In the genomic region with DNA sequence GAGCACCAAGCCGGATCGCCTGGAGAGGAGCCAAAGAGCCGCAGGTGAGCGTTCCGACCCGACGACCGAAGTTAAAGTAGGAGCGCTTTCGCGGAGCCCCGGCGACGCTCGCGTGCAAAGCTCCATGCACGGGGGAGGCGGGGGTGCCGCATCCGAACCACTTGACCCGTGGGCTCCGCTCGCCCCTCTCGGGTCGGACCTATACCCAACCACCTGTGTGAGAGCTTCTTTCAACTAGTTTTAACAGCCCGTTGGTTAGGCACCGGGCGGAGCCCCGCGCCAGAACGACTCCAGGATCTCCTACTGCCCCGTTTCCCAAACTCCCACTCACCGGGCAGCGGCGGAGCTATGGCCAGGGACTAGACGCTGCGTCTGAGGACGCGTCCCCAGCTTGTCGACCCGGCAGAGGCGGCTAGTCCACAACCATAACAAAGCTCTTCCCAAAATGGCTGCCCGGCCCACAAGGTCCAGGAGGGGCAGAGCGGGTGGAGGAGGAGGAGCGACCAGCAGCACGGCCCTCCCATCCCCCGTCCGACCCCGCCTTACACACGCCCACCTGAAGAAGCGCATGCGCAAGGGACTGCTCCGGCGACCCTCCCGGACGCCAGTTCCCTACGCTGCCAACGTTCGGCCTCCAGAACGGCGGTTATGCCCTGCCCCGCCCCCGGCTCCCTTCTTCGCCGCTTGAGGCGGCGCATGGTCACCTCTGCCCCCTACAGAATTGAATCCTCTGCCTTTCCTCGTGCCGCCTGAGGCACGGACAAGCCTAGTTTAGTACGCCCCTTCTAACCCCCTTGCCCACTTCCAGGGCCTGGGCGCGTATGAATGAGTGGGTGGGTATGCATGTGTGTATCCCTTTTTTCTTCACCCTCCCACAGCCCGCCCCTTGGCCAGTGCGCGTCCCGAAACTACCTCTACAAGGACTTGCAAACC, we compare ENCODE assay signal across 1 cellular context.
TF ChIP-seq lines count a peak whose summit lies in the region.

Gene GPBP1L1 (minus strand): TSS at position 453 of the 933 bp plus-strand sequence. CDS start 27,446 bp downstream, outside the sequence.

TF ChIP-seq in K562, 482 proteins besides CTCF, POLR2A, EP300 and RAD21 (continued from another document and continues in another):
- TF ChIP-seq, protein P1, sequence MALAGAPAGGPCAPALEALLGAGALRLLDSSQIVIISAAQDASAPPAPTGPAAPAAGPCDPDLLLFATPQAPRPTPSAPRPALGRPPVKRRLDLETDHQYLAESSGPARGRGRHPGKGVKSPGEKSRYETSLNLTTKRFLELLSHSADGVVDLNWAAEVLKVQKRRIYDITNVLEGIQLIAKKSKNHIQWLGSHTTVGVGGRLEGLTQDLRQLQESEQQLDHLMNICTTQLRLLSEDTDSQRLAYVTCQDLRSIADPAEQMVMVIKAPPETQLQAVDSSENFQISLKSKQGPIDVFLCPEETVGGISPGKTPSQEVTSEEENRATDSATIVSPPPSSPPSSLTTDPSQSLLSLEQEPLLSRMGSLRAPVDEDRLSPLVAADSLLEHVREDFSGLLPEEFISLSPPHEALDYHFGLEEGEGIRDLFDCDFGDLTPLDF (CRISPR knock-in tag; IDR thresholded peaks at IDR 0.05) = peak; percentile 35; the same call in 1 of the 2 replicates
- TF ChIP-seq MIER1 (IDR thresholded peaks at IDR 0.05; ENCODE audit: low read depth) (no peak), DIDO1 (tag; IDR thresholded peaks at IDR 0.05; ENCODE audit: low read depth) (peak; percentile 73; the same call in 1 of the 2 replicates), SMAD3 (CRISPR knock-in tag; conservative IDR thresholded peaks at IDR 0.05) (0 out of 2 replicates have a peak, but pooled peaks have one; percentile 37), FOSL1 (tag; conservative IDR thresholded peaks at IDR 0.05) (no peak), KDM5B (IDR thresholded peaks at IDR 0.05; ENCODE audit: insufficient replicate concordance, low read depth, low read length) (no peak), ETV6 (IDR thresholded peaks at IDR 0.05; ENCODE audit: borderline replicate concordance in 1 of 2, low read depth in 2 of 2, low read length in 1 of 2) (0 out of 4 replicates have a peak, but pooled peaks of 1 of the 2 experiments have one; percentile 42), ETV6 (CRISPR knock-in tag; IDR thresholded peaks at IDR 0.05; ENCODE audit: borderline replicate concordance) (peak; percentile 55; the same call in 1 of the 2 replicates), HMGN3 (IDR thresholded peaks at IDR 0.05; ENCODE audit: borderline replicate concordance, extremely low read depth, insufficient read length, low read depth, low read length) (peak; percentile 83), NBN (IDR thresholded peaks at IDR 0.05; ENCODE audit: low read depth) (peak; percentile 63), ZBTB34 (CRISPR knock-in tag; IDR thresholded peaks at IDR 0.05) (0 out of 2 replicates have a peak, but pooled peaks have one; percentile 10), ZEB2 (IDR thresholded peaks at IDR 0.05) (peak; percentile 75; the same call in 1 of the 2 replicates), KAT8 (IDR thresholded peaks at IDR 0.05; ENCODE audit: low read depth) (peak; percentile 76; the same call in 1 of the 2 replicates), PCBP1 (IDR thresholded peaks at IDR 0.05; ENCODE audit: low read depth, low read length, poor library complexity, severe bottlenecking) (peak; percentile 79), ZSCAN29 (IDR thresholded peaks at IDR 0.05) (peak; percentile 60), RERE (CRISPR knock-in tag; IDR thresholded peaks at IDR 0.05; ENCODE audit: borderline replicate concordance) (no peak), SRSF3 (IDR thresholded peaks at IDR 0.05; ENCODE audit: insufficient read depth, low read length) (peak; percentile 68; the same call in 1 of the 2 replicates), SIX5 (IDR thresholded peaks at IDR 0.05; ENCODE audit: borderline replicate concordance in 1 of 2, insufficient read depth in 1 of 2, low read depth in 1 of 2, low read length in 2 of 2) (0 out of 4 replicates have a peak, but pooled peaks of 1 of the 2 experiments have one; percentile 17), ZNF764 (CRISPR knock-in tag; IDR thresholded peaks at IDR 0.05; ENCODE audit: low read depth) (peak; percentile 29; the same call in 1 of the 2 replicates), NFIC (IDR thresholded peaks at IDR 0.05) (peak; percentile 94), FOXP1 (CRISPR knock-in tag; IDR thresholded peaks at IDR 0.05) (0 out of 2 replicates have a peak, but pooled peaks have one; percentile 19), HBP1 (CRISPR knock-in tag; IDR thresholded peaks at IDR 0.05) (peak; percentile 75), CREM (IDR thresholded peaks at IDR 0.05; ENCODE audit: low read depth) (peak; percentile 54; the same call in 1 of the 2 replicates), NEUROD1 (IDR thresholded peaks at IDR 0.05; ENCODE audit: borderline replicate concordance, low read depth, low read length, partially characterized antibody) (peak; percentile 59), SLC30A9 (CRISPR knock-in tag; IDR thresholded peaks at IDR 0.05) (no peak), PHF8 (IDR thresholded peaks at IDR 0.05; ENCODE audit: borderline replicate concordance, low read length) (peak; percentile 90), SRF (CRISPR knock-in tag; IDR thresholded peaks at IDR 0.05) (peak; percentile 15 to 65; a peak in 2 of 4 replicates), CGGBP1 (CRISPR knock-in tag; IDR thresholded peaks at IDR 0.05) (peak; percentile 82)
- TF ChIP-seq, protein P2, sequence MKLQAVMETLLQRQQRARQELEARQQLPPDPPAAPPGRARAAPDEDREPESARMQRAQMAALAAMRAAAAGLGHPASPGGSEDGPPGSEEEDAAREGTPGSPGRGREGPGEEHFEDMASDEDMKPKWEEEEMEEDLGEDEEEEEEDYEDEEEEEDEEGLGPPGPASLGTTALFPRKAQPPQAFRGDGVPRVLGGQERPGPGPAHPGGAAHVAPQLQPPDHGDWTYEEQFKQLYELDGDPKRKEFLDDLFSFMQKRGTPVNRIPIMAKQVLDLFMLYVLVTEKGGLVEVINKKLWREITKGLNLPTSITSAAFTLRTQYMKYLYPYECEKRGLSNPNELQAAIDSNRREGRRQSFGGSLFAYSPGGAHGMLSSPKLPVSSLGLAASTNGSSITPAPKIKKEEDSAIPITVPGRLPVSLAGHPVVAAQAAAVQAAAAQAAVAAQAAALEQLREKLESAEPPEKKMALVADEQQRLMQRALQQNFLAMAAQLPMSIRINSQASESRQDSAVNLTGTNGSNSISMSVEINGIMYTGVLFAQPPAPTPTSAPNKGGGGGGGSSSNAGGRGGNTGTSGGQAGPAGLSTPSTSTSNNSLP (IDR thresholded peaks at IDR 0.05; ENCODE audit: borderline replicate concordance, low read depth, low read length) = no peak
- TF ChIP-seq, protein P3, sequence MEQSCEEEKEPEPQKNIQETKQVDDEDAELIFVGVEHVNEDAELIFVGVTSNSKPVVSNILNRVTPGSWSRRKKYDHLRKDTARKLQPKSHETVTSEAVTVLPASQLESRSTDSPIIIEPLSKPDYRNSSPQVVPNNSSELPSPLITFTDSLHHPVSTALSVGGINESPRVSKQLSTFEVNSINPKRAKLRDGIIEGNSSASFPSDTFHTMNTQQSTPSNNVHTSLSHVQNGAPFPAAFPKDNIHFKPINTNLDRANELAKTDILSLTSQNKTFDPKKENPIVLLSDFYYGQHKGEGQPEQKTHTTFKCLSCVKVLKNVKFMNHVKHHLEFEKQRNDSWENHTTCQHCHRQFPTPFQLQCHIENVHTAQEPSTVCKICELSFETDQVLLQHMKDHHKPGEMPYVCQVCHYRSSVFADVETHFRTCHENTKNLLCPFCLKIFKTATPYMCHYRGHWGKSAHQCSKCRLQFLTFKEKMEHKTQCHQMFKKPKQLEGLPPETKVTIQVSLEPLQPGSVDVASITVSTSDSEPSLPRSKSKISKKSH (CRISPR knock-in tag; IDR thresholded peaks at IDR 0.05) = no peak
- TF ChIP-seq, protein P4, sequence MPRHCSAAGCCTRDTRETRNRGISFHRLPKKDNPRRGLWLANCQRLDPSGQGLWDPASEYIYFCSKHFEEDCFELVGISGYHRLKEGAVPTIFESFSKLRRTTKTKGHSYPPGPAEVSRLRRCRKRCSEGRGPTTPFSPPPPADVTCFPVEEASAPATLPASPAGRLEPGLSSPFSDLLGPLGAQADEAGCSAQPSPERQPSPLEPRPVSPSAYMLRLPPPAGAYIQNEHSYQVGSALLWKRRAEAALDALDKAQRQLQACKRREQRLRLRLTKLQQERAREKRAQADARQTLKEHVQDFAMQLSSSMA (CRISPR knock-in tag; IDR thresholded peaks at IDR 0.05) = peak; percentile 86; the same call in 1 of the 2 replicates
- TF ChIP-seq, protein P5, sequence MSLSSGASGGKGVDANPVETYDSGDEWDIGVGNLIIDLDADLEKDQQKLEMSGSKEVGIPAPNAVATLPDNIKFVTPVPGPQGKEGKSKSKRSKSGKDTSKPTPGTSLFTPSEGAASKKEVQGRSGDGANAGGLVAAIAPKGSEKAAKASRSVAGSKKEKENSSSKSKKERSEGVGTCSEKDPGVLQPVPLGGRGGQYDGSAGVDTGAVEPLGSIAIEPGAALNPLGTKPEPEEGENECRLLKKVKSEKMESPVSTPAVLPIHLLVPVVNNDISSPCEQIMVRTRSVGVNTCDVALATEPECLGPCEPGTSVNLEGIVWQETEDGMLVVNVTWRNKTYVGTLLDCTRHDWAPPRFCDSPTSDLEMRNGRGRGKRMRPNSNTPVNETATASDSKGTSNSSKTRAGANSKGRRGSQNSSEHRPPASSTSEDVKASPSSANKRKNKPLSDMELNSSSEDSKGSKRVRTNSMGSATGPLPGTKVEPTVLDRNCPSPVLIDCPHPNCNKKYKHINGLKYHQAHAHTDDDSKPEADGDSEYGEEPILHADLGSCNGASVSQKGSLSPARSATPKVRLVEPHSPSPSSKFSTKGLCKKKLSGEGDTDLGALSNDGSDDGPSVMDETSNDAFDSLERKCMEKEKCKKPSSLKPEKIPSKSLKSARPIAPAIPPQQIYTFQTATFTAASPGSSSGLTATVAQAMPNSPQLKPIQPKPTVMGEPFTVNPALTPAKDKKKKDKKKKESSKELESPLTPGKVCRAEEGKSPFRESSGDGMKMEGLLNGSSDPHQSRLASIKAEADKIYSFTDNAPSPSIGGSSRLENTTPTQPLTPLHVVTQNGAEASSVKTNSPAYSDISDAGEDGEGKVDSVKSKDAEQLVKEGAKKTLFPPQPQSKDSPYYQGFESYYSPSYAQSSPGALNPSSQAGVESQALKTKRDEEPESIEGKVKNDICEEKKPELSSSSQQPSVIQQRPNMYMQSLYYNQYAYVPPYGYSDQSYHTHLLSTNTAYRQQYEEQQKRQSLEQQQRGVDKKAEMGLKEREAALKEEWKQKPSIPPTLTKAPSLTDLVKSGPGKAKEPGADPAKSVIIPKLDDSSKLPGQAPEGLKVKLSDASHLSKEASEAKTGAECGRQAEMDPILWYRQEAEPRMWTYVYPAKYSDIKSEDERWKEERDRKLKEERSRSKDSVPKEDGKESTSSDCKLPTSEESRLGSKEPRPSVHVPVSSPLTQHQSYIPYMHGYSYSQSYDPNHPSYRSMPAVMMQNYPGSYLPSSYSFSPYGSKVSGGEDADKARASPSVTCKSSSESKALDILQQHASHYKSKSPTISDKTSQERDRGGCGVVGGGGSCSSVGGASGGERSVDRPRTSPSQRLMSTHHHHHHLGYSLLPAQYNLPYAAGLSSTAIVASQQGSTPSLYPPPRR (CRISPR knock-in tag; IDR thresholded peaks at IDR 0.05; ENCODE audit: borderline replicate concordance) = peak; percentile 75; the same call in 1 of the 2 replicates
